In genomic region chr15:82307714-82308081, GRCh38 we compare ENCODE assay signal across 27 cellular contexts. TPM values are rescaled to one million over a fixed set of nuclear protein-coding genes. Genes with fewer than 3 reads are reported as not detected.
"Had no signal": no experiment of that assay in that cellular context is flagged by ENCODE, and none has a peak within 500 bp of the region (broad histone marks: within the 10 kb centered on the region; RNA-seq: fewer than 3 reads in every experiment).

No MANE protein-coding gene starts in this region.

- H3K9me3 ChIP-seq: Peyer's patch had no signal

- H3K4me1 Mint-ChIP-seq: activated B cell treated with CpG ODN at 0.5 μM for 24 hours; activated T-helper 17 cell treated with anti-CD3 and anti-CD28 coated beads, Interleukin-2, amount 50 U/mL, for 72 hours had no signal

- DNase-seq: activated B cell treated with CpG ODN at 0.5 μM for 24 hours; activated CD4-positive, alpha-beta T cell treated with anti-CD3 and anti-CD28 coated beads for 1 hour; activated CD4-positive, alpha-beta T cell treated with anti-CD3 and anti-CD28 coated beads, Interleukin-2, amount 10 ng/mL, durations not matched to agents 24 days and 14 days; activated CD4-positive, alpha-beta T cell treated with anti-CD3 and anti-CD28 coated beads, Interleukin-2, amount 50 U/mL, for 48 hours; activated gamma-delta T cell; activated naive CD4-positive, alpha-beta T cell treated with anti-CD3 and anti-CD28 coated beads for 36 hours; activated naive CD8-positive, alpha-beta T cell treated with anti-CD3 and anti-CD28 coated beads, Interleukin-2, amount 10 ng/mL, durations not matched to agents 7 days and 5 days; activated T-cell treated with anti-CD3 and anti-CD28 coated beads for 4 hours; aorta; central memory CD4-positive, alpha-beta T cell; Kasumi-1; KBM-7; NCI-H1105 treated with DMSO at 0.1 percent for 48 hours; NCI-H1436 treated with DMSO at 0.1 percent for 48 hours; NCI-H187; NCI-H2081; NCI-H510A treated with DMSO at 0.1 percent for 48 hours; NCI-H69; NK-92 treated with Interleukin-12 subunit alpha and Interleukin-12 subunit beta, amount 100 ng/mL, for 24 hours; SIG-M5; T-helper 2 cell; T1000 had no signal

- H3K27ac Mint-ChIP-seq: activated B cell treated with CpG ODN at 0.5 μM for 24 hours; activated CD4-positive, alpha-beta T cell treated with anti-CD3 and anti-CD28 coated beads, Interleukin-2, amount 10 ng/mL, durations not matched to agents 24 days and 14 days; activated naive CD4-positive, alpha-beta T cell treated with anti-CD3 and anti-CD28 coated beads for 36 hours; activated naive CD8-positive, alpha-beta T cell treated with anti-CD3 and anti-CD28 coated beads, Interleukin-2, amount 10 ng/mL, durations not matched to agents 7 days and 5 days; activated T-helper 17 cell treated with anti-CD3 and anti-CD28 coated beads, Interleukin-2, amount 50 U/mL, for 72 hours; T-cell had no signal

- H3K4me3 ChIP-seq: breast epithelium, Peyer's patch had no signal

- H3K4me1 ChIP-seq: breast epithelium, Peyer's patch had no signal

- H3K27ac ChIP-seq: breast epithelium, Peyer's patch, RWPE1 had no signal

- H3K36me3 ChIP-seq: breast epithelium, Peyer's patch had no signal

- H3K27me3 Mint-ChIP-seq: activated T-helper 17 cell treated with anti-CD3 and anti-CD28 coated beads, Interleukin-2, amount 50 U/mL, for 72 hours; T-cell had no signal

- H3K9me3 Mint-ChIP-seq: activated CD4-positive, alpha-beta T cell treated with anti-CD3 and anti-CD28 coated beads, Interleukin-2, amount 10 ng/mL, durations not matched to agents 24 days and 14 days had no signal

- ATAC-seq: activated T-helper 17 cell treated with anti-CD3 and anti-CD28 coated beads, Interleukin-2, amount 50 U/mL, for 72 hours; T-cell had no signal

- H3K4me3 Mint-ChIP-seq: activated B cell treated with CpG ODN at 0.5 μM for 24 hours; activated CD4-positive, alpha-beta T cell treated with anti-CD3 and anti-CD28 coated beads, Interleukin-2, amount 10 ng/mL, durations not matched to agents 24 days and 14 days; activated naive CD4-positive, alpha-beta T cell treated with anti-CD3 and anti-CD28 coated beads for 36 hours; activated naive CD8-positive, alpha-beta T cell treated with anti-CD3 and anti-CD28 coated beads, Interleukin-2, amount 10 ng/mL, durations not matched to agents 7 days and 5 days; activated T-helper 17 cell treated with anti-CD3 and anti-CD28 coated beads, Interleukin-2, amount 50 U/mL, for 72 hours; T-cell had no signal

RNA-seq across cellular contexts. Expression of gene SAXO2, which starts 45.1 kb away (rescaled TPM):
- total RNA-seq: activated T-helper 17 cell treated with anti-CD3 and anti-CD28 coated beads, Interleukin-2, amount 50 U/mL, for 72 hours had no signal
